Comparison of ENCODE assay signal across 17 cellular contexts in the genomic region with DNA sequence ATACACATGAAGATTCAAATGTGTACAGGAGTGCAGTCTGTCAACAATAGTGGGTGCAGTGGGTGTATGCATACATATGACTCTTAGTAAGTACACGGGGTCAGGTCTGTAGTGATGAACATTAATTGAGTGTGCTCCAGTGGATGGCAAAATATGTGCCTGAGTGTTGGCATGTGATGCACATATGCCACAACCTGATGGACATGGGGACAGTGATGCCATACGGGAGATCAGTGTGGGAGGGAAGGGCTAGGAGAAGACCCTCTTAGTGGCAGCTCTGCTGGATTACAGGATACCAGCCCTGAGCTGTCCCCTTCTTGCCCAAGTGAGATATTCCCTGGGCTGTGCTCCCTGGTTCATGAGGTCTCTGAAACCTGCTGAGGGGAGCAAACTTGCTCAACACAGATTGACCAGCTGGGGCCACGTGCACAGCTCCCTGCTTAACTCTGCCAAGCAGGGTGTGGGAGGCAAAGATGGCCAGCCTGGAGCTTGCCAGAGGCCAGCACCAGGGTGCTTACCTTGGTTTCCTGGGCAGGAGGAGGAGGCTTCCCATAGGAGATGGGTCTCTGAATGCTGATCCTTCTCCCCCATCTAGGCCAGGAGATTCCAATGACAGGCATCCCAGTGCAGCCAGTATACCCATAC. TPM values are rescaled to one million over a fixed set of nuclear protein-coding genes. Genes with fewer than 3 reads are reported as not detected.
"Had no signal": no experiment of that assay in that cellular context is flagged by ENCODE, and none has a peak within 500 bp of the region (broad histone marks: within the 10 kb centered on the region; RNA-seq: fewer than 3 reads in every experiment).

No MANE protein-coding gene starts in this region.

- DNase-seq: activated CD4-positive, alpha-beta T cell treated with anti-CD3 and anti-CD28 coated beads, Interleukin-2, amount 50 U/mL, for 4 hours; activated naive CD4-positive, alpha-beta T cell; activated naive CD8-positive, alpha-beta T cell treated with anti-CD3 and anti-CD28 coated beads, Interleukin-2, amount 10 ng/mL, durations not matched to agents 7 days and 5 days; activated T-cell treated with anti-CD3 and anti-CD28 coated beads for 4 hours; cerebellar nuclear complex; hippocampal formation; mammary epithelial cell; naive B cell; stimulated activated naive CD8-positive, alpha-beta T cell treated with anti-CD3 and anti-CD28 coated beads, Interleukin-15, Interleukin-2, amounts not matched to agents 100 U/mL and 50 U/mL, for 24 hours; testis had no signal

- H3K27me3 ChIP-seq: right atrium auricular region, testis, uterus had no signal

- H3K36me3 ChIP-seq: right atrium auricular region, uterus had no signal

- H3K9me3 ChIP-seq: right atrium auricular region, testis, uterus had no signal

- ATAC-seq: activated CD4-positive, CD25-positive, alpha-beta regulatory T cell treated with anti-CD3 and anti-CD28 coated beads, Interleukin-2, amount 50 U/mL, for 24 hours; left lobe of liver; stimulated activated naive CD8-positive, alpha-beta T cell treated with anti-CD3 and anti-CD28 coated beads, Interleukin-15, Interleukin-2, amounts not matched to agents 100 U/mL and 50 U/mL, for 24 hours had no signal

- H3K27ac ChIP-seq: right atrium auricular region, testis had no signal

- H3K4me3 ChIP-seq: right atrium auricular region, smooth muscle cell, testis, uterus had no signal

RNA-seq across cellular contexts. Expression of gene LMOD1, which starts 55.4 kb away (rescaled TPM):
- total RNA-seq: activated naive CD8-positive, alpha-beta T cell treated with anti-CD3 and anti-CD28 coated beads, Interleukin-2, amount 10 ng/mL, durations not matched to agents 7 days and 5 days; mononuclear cell had no signal
- polyA plus RNA-seq: keratinocyte, mammary epithelial cell had no signal
